ENCODE assay signal across 8 cellular contexts in genomic region chr14:104724407-104724980, GRCh38. TPM values are rescaled to one million over a fixed set of nuclear protein-coding genes. Genes with fewer than 3 reads are reported as not detected.
DNase-seq lines count a peak whose midpoint lies in the region; ATAC-seq and TF ChIP-seq lines count a peak whose summit lies in the region.

No MANE protein-coding gene starts in this region.

- H3K4me3 Mint-ChIP-seq in CD14-positive monocyte (peak overlapping the region; percentile 56 to 76), IgD-negative memory B cell (peak overlapping the region in 3 of 4 donors; percentile 44 to 85 (median 57))
- H3K4me3 Mint-ChIP-seq in activated naive CD8-positive, alpha-beta T cell, result peak overlapping the region; percentile 56
- peak overlapping the region; percentile 50 for H3K4me3 Mint-ChIP-seq in stimulated activated memory B cell treated with anti-CD40 and anti-IgM and Interleukin-4, amounts not matched to agents 10 μg/mL and 1 μg/mL and 100 μg/mL, for 72 hours

- H3K27ac Mint-ChIP-seq in CD14-positive monocyte (no peak overlapping the region), IgD-negative memory B cell (peak overlapping the region in 1 of 3 donors; percentile 47)
- no peak overlapping the region for H3K27ac Mint-ChIP-seq in activated naive CD8-positive, alpha-beta T cell
- no peak overlapping the region for H3K27ac Mint-ChIP-seq in stimulated activated memory B cell treated with anti-CD40 and anti-IgM and Interleukin-4, amounts not matched to agents 10 μg/mL and 1 μg/mL and 100 μg/mL, for 72 hours

- intact Hi-C loops in CD14-positive monocyte (cut with micrococcal nuclease), result loop anchor here in 1 of 2 donors (5.0 kb wide), 1 partner anchor 73 kb away; the partner anchor contains the start of gene AKT1

- H3K27me3 Mint-ChIP-seq in CD14-positive monocyte (ENCODE audit: low read depth in 3 of 3), result peaks cover 3 to 23% (median 9%) of the 10 kb centered on the region in 3 donors
- H3K27me3 Mint-ChIP-seq in IgD-negative memory B cell, result peaks cover 4% of the 10 kb centered on the region
- H3K27me3 Mint-ChIP-seq in activated naive CD8-positive, alpha-beta T cell, result no peaks in the 10 kb centered on the region
- H3K27me3 Mint-ChIP-seq in stimulated activated memory B cell treated with anti-CD40 and anti-IgM and Interleukin-4, amounts not matched to agents 10 μg/mL and 1 μg/mL and 100 μg/mL, for 72 hours, result peaks cover 32% of the 10 kb centered on the region

- peaks cover 8% of the 10 kb centered on the region for H3K4me1 Mint-ChIP-seq in CD14-positive monocyte
- peaks cover 0 to 2% (median 0%) of the 10 kb centered on the region in 3 donors for H3K4me1 Mint-ChIP-seq in IgD-negative memory B cell
- no peaks in the 10 kb centered on the region for H3K4me1 Mint-ChIP-seq in activated naive CD8-positive, alpha-beta T cell (ENCODE audit: low read depth)
- peaks cover 7% of the 10 kb centered on the region for H3K4me1 Mint-ChIP-seq in stimulated activated memory B cell treated with anti-CD40 and anti-IgM and Interleukin-4, amounts not matched to agents 10 μg/mL and 1 μg/mL and 100 μg/mL, for 72 hours

- H3K9me3 Mint-ChIP-seq in CD14-positive monocyte (no peaks in the 10 kb centered on the region), IgD-negative memory B cell (no peaks in the 10 kb centered on the region)
- H3K9me3 Mint-ChIP-seq in activated naive CD8-positive, alpha-beta T cell (ENCODE audit: low read depth), result no peaks in the 10 kb centered on the region
- no peaks in the 10 kb centered on the region for H3K9me3 Mint-ChIP-seq in stimulated activated memory B cell treated with anti-CD40 and anti-IgM and Interleukin-4, amounts not matched to agents 10 μg/mL and 1 μg/mL and 100 μg/mL, for 72 hours

- no peak for TF ChIP-seq CTCF in CD14-positive monocyte (IDR thresholded peaks at IDR 0.05)

- H3K36me3 Mint-ChIP-seq in CD14-positive monocyte, result peaks cover 0 to 6% of the 10 kb centered on the region in 2 donors
- H3K36me3 Mint-ChIP-seq in IgD-negative memory B cell, result no peaks in the 10 kb centered on the region
- H3K36me3 Mint-ChIP-seq in activated naive CD8-positive, alpha-beta T cell, result no peaks in the 10 kb centered on the region
- no peaks in the 10 kb centered on the region for H3K36me3 Mint-ChIP-seq in stimulated activated memory B cell treated with anti-CD40 and anti-IgM and Interleukin-4, amounts not matched to agents 10 μg/mL and 1 μg/mL and 100 μg/mL, for 72 hours

- peak; percentile 29 for ATAC-seq in stimulated activated memory B cell treated with anti-CD40 and anti-IgM and Interleukin-4, amounts not matched to agents 10 μg/mL and 1 μg/mL and 100 μg/mL, for 72 hours
- ATAC-seq in GM21360 (IDR thresholded peaks at IDR 0.05; ENCODE audit: unreplicated experiment), result no peak

- DNase-seq in CD14-positive monocyte (ENCODE audit: low spot score) (no peak), iPS-NIHi7 (ENCODE audit: extremely low spot score) (peak; percentile 48), DMS114 treated with DMSO at 0.1 percent for 48 hours (lab: John Stamatoyannopoulos, UW; ENCODE audit: unreplicated experiment) (no peak)
- no peak for DNase-seq in stimulated activated CD4-positive, alpha-beta T cell treated with anti-CD3 and anti-CD28 coated beads, Interleukin-4, amount 100 ng/mL, for 1 hour

RNA-seq across cellular contexts. Expression of gene ADSS1, which starts 0.5 kb away (rescaled TPM):
- polyA plus RNA-seq in CD14-positive monocyte (under 1 TPM; 0.61 to 0.64 TPM), IgD-negative memory B cell (not detected)

RNA-seq across cellular contexts. Expression of gene SIVA1, which starts 28.5 kb away (rescaled TPM):
- polyA plus RNA-seq in CD14-positive monocyte, result 100 to 1,000 TPM; 156 to 193 TPM
- 195 TPM for polyA plus RNA-seq in IgD-negative memory B cell

RNA-seq across cellular contexts. Expression of gene INF2, which starts 35.1 kb away (rescaled TPM):
- polyA plus RNA-seq in CD14-positive monocyte (1 to 10 TPM; 2.9 to 3.8 TPM), IgD-negative memory B cell (10.8 TPM)
